17 cellular contexts compared by ENCODE assay signal in genomic region chr1:245677446-245678240, GRCh38.
DNase-seq lines count a peak whose midpoint lies in the region; TF ChIP-seq lines count a peak whose summit lies in the region.
"Had no signal": no experiment of that assay in that cellular context is flagged by ENCODE, and none has a peak within 500 bp of the region (broad histone marks: within the 10 kb centered on the region; RNA-seq: fewer than 3 reads in every experiment).

No MANE protein-coding gene starts in this region.

- TF ChIP-seq CTCF in stomach (IDR thresholded peaks at IDR 0.05) (no peak), BE2C (IDR thresholded peaks at IDR 0.05; ENCODE audit: low read depth, low read length) (no peak), GM20000 (IDR thresholded peaks at IDR 0.05; ENCODE audit: extremely low read depth, missing control alignments) (no peak)

- H3K27me3 ChIP-seq in stomach (no peaks in the 10 kb centered on the region), BE2C (no peaks in the 10 kb centered on the region)

- TF ChIP-seq POLR2A in stomach (IDR thresholded peaks at IDR 0.05) = no peak

- H3K4me1 ChIP-seq in stomach (no peaks in the 10 kb centered on the region), BE2C (peaks cover under 1% of the 10 kb centered on the region)

- H3K27ac ChIP-seq in stomach = no peak overlapping the region
- H3K27ac ChIP-seq: 22Rv1, C4-2B, RWPE1 had no signal

- H3K4me3 ChIP-seq in stomach (no peak overlapping the region), BE2C (ENCODE audit: low read depth, low read length) (no peak overlapping the region)

- TF ChIP-seq EP300 in stomach (IDR thresholded peaks at IDR 0.05) = no peak

- intact Hi-C loops in stomach (cut with DNase I; ENCODE audit: low total_unique reads) = no loop called here

- no peaks in the 10 kb centered on the region for H3K36me3 ChIP-seq in stomach
- peaks cover 18% of the 10 kb centered on the region for H3K36me3 ChIP-seq in BE2C

- DNase-seq in activated effector memory CD4-positive, alpha-beta T cell treated with anti-CD3 and anti-CD28 coated beads, Interleukin-2, amount 50 U/mL, for 16 hours = peak; percentile 14
- DNase-seq in activated effector memory CD4-positive, alpha-beta T cell treated with Interleukin-2 at 50 U/mL for 16 hours = no peak
- DNase-seq in astrocyte of the hippocampus (ENCODE audit: low read depth, low spot score) (peak; percentile 18), islet precursor cell (peak; percentile 54), stomach (peak; percentile 3), BE2C (no peak), NCI-H1092 treated with DMSO at 0.1 percent for 48 hours (lab: John Stamatoyannopoulos, UW) (no peak), GM20000 (ENCODE audit: low spot score) (no peak)
- DNase-seq: COR-L47, DMS153, KBM-7, NCI-H1048, NCI-H2107, NCI-H69 had no signal

- no peaks in the 10 kb centered on the region for H3K9me3 ChIP-seq in stomach
- no peaks in the 10 kb centered on the region for H3K9me3 ChIP-seq in BE2C

- 80 to 92% (median 89%) methylated on average over 9 of the region's 9 CpGs for WGBS in stomach, 5 donors

Comparison
In these comparisons a context has a peak if more than half of its experiments do, and no peak if none do; other contexts are left out.
1. DNase-seq: peak in activated effector memory CD4-positive, alpha-beta T cell treated with anti-CD3 and anti-CD28 coated beads, Interleukin-2, amount 50 U/mL, for 16 hours (single experiment), astrocyte of the hippocampus (single experiment), islet precursor cell (single experiment) and stomach (single experiment); none in activated effector memory CD4-positive, alpha-beta T cell treated with Interleukin-2 at 50 U/mL for 16 hours (single experiment), BE2C (single experiment), NCI-H1092 treated with DMSO at 0.1 percent for 48 hours (single experiment) and GM20000 (single experiment).